ENCODE assay signal across 34 cellular contexts in genomic region chr6:111928139-111928538, GRCh38.
"Had no signal": no experiment of that assay in that cellular context is flagged by ENCODE, and none has a peak within 500 bp of the region (broad histone marks: within the 10 kb centered on the region; RNA-seq: fewer than 3 reads in every experiment).

No MANE protein-coding gene starts in this region.

- DNase-seq: activated B cell treated with CpG ODN at 0.5 μM for 24 hours; activated CD4-positive, alpha-beta memory T cell treated with anti-CD3 and anti-CD28 coated beads, Interleukin-2, amount 10 ng/mL, durations not matched to agents 7 days and 5 days; activated CD4-positive, alpha-beta T cell treated with anti-CD3 and anti-CD28 coated beads for 48 hours; activated CD4-positive, alpha-beta T cell treated with anti-CD3 and anti-CD28 coated beads, Interleukin-2, amount 10 ng/mL, durations not matched to agents 7 days and 5 days; activated CD4-positive, alpha-beta T cell treated with anti-CD3 and anti-CD28 coated beads, Interleukin-2, amount 50 U/mL, for 48 hours; activated CD4-positive, CD25-positive, alpha-beta regulatory T cell treated with anti-CD3 and anti-CD28 coated beads, Interleukin-2, amount 50 U/mL, for 72 hours; activated CD8-positive, alpha-beta memory T cell treated with anti-CD3 and anti-CD28 coated beads for 24 hours; activated CD8-positive, alpha-beta memory T cell treated with anti-CD3 and anti-CD28 coated beads, Interleukin-2, amount 10 ng/mL, durations not matched to agents 7 days and 5 days; activated CD8-positive, alpha-beta memory T cell treated with anti-CD3 and anti-CD28 coated beads, Interleukin-2, amount 50 U/mL, for 48 hours; activated CD8-positive, alpha-beta T cell treated with anti-CD3 and anti-CD28 coated beads, Interleukin-2, amount 10 ng/mL, durations not matched to agents 7 days and 5 days; activated effector memory CD4-positive, alpha-beta T cell treated with anti-CD3 and anti-CD28 coated beads, Interleukin-2, amount 50 U/mL, for 16 hours; activated gamma-delta T cell treated with Interleukin-2 at 50 U/mL for 16 hours; activated naive CD4-positive, alpha-beta T cell; activated naive CD4-positive, alpha-beta T cell treated with anti-CD3 and anti-CD28 coated beads for 36 hours; activated naive CD4-positive, alpha-beta T cell treated with anti-CD3 and anti-CD28 coated beads, Interleukin-2, amount 50 U/mL, for 16 hours; activated naive CD8-positive, alpha-beta T cell treated with anti-CD3 and anti-CD28 coated beads for 36 hours; activated T-cell treated with anti-CD3 and anti-CD28 coated beads, Interleukin-2, amount 50 U/mL, for 4 hours; activated T-cell treated with anti-CD3 and anti-CD28 coated beads, Interleukin-2, amount 50 U/mL, for 72 hours; adrenal gland; amniotic stem cell; aorta; body of pancreas; caudate nucleus; cerebellar nuclear complex; T-helper 2 cell; T-helper 9 cell had no signal

- H3K27me3 Mint-ChIP-seq: activated CD8-positive, alpha-beta memory T cell treated with anti-CD3 and anti-CD28 coated beads, Interleukin-2, amount 10 ng/mL, durations not matched to agents 7 days and 5 days; activated naive CD8-positive, alpha-beta T cell treated with anti-CD3 and anti-CD28 coated beads for 36 hours; activated T-helper 17 cell treated with anti-CD3 and anti-CD28 coated beads, Interleukin-2, amount 50 U/mL, for 72 hours; central memory CD8-positive, alpha-beta T cell had no signal

- H3K27ac Mint-ChIP-seq: activated B cell treated with CpG ODN at 0.5 μM for 24 hours; activated CD4-positive, alpha-beta memory T cell treated with anti-CD3 and anti-CD28 coated beads, Interleukin-2, amount 10 ng/mL, durations not matched to agents 7 days and 5 days; activated CD4-positive, alpha-beta T cell treated with anti-CD3 and anti-CD28 coated beads, Interleukin-2, amount 10 ng/mL, durations not matched to agents 7 days and 5 days; activated CD8-positive, alpha-beta memory T cell treated with anti-CD3 and anti-CD28 coated beads, Interleukin-2, amount 10 ng/mL, durations not matched to agents 7 days and 5 days; activated CD8-positive, alpha-beta T cell treated with anti-CD3 and anti-CD28 coated beads, Interleukin-2, amount 10 ng/mL, durations not matched to agents 7 days and 5 days; activated naive CD4-positive, alpha-beta T cell treated with anti-CD3 and anti-CD28 coated beads for 36 hours; activated naive CD4-positive, alpha-beta T cell treated with anti-CD3 and anti-CD28 coated beads, Interleukin-2, amount 50 U/mL, for 72 hours; activated naive CD8-positive, alpha-beta T cell treated with anti-CD3 and anti-CD28 coated beads for 36 hours; activated T-cell treated with anti-CD3 and anti-CD28 coated beads, Interleukin-2, amount 50 U/mL, for 72 hours; activated T-helper 17 cell treated with anti-CD3 and anti-CD28 coated beads, Interleukin-2, amount 50 U/mL, for 72 hours; T-helper 1 cell treated with Interleukin-12 subunit alpha and Interleukin-12 subunit beta and Interleukin-4 antibody, amounts not matched to agents 30 μg/mL and 1 μg/mL, for 36 hours; T-helper 2 cell treated with Interferon-gamma antibody and Interleukin-4, amounts not matched to agents 5 μg/mL and 100 μg/mL, for 36 hours had no signal

- H3K9me3 ChIP-seq: adrenal gland had no signal

- H3K4me3 ChIP-seq: adrenal gland, body of pancreas, cardiac muscle cell had no signal

- H3K27ac ChIP-seq: adrenal gland, body of pancreas, cardiac muscle cell, VCaP had no signal

- ATAC-seq: activated CD8-positive, alpha-beta memory T cell treated with anti-CD3 and anti-CD28 coated beads, Interleukin-2, amount 10 ng/mL, durations not matched to agents 7 days and 5 days; activated CD8-positive, alpha-beta T cell treated with anti-CD3 and anti-CD28 coated beads, Interleukin-2, amount 10 ng/mL, durations not matched to agents 7 days and 5 days; activated naive CD4-positive, alpha-beta T cell treated with anti-CD3 and anti-CD28 coated beads, Interleukin-2, amount 50 U/mL, for 72 hours; activated T-cell treated with anti-CD3 and anti-CD28 coated beads, Interleukin-2, amount 50 U/mL, for 4 hours; activated T-cell treated with anti-CD3 and anti-CD28 coated beads, Interleukin-2, amount 50 U/mL, for 72 hours; activated T-helper 17 cell treated with anti-CD3 and anti-CD28 coated beads, Interleukin-2, amount 50 U/mL, for 72 hours; body of pancreas had no signal

- H3K4me3 Mint-ChIP-seq: activated B cell treated with CpG ODN at 0.5 μM for 24 hours; activated CD4-positive, alpha-beta memory T cell treated with anti-CD3 and anti-CD28 coated beads, Interleukin-2, amount 10 ng/mL, durations not matched to agents 7 days and 5 days; activated CD4-positive, alpha-beta T cell treated with anti-CD3 and anti-CD28 coated beads, Interleukin-2, amount 10 ng/mL, durations not matched to agents 7 days and 5 days; activated CD8-positive, alpha-beta memory T cell treated with anti-CD3 and anti-CD28 coated beads, Interleukin-2, amount 10 ng/mL, durations not matched to agents 7 days and 5 days; activated CD8-positive, alpha-beta T cell treated with anti-CD3 and anti-CD28 coated beads, Interleukin-2, amount 10 ng/mL, durations not matched to agents 7 days and 5 days; activated naive CD4-positive, alpha-beta T cell treated with anti-CD3 and anti-CD28 coated beads for 36 hours; activated naive CD8-positive, alpha-beta T cell treated with anti-CD3 and anti-CD28 coated beads for 36 hours; activated T-cell treated with anti-CD3 and anti-CD28 coated beads, Interleukin-2, amount 50 U/mL, for 4 hours; activated T-cell treated with anti-CD3 and anti-CD28 coated beads, Interleukin-2, amount 50 U/mL, for 72 hours; activated T-helper 1 cell treated with anti-CD3 and anti-CD28 coated beads, Interleukin-12 subunit alpha, Interleukin-12 subunit beta, Interleukin-2, Interleukin-4 antibody, amounts not matched to agents 30 ng/mL and 10 ng/mL and 1 ng/mL, durations not matched to agents 14 hours and 24 hours and 36 hours; activated T-helper 17 cell treated with anti-CD3 and anti-CD28 coated beads, Interleukin-2, amount 50 U/mL, for 72 hours; central memory CD8-positive, alpha-beta T cell; T-helper 1 cell treated with Interleukin-12 subunit alpha and Interleukin-12 subunit beta and Interleukin-4 antibody, amounts not matched to agents 30 μg/mL and 1 μg/mL, for 36 hours; T-helper 2 cell treated with Interferon-gamma antibody and Interleukin-4, amounts not matched to agents 5 μg/mL and 100 μg/mL, for 36 hours had no signal

- H3K36me3 ChIP-seq: adrenal gland, cardiac muscle cell had no signal

- H3K27me3 ChIP-seq: adrenal gland, body of pancreas, cardiac muscle cell had no signal

- H3K4me1 ChIP-seq: adrenal gland, body of pancreas had no signal

- H3K4me1 Mint-ChIP-seq: activated B cell treated with CpG ODN at 0.5 μM for 24 hours; activated T-helper 17 cell treated with anti-CD3 and anti-CD28 coated beads, Interleukin-2, amount 50 U/mL, for 72 hours had no signal
